In genomic region chr9:99235069-99235468, GRCh38 we compare ENCODE assay signal across 19 cellular contexts.
"Had no signal": no experiment of that assay in that cellular context is flagged by ENCODE, and none has a peak within 500 bp of the region (broad histone marks: within the 10 kb centered on the region; RNA-seq: fewer than 3 reads in every experiment).

No MANE protein-coding gene starts in this region.

- H3K4me3 Mint-ChIP-seq: activated CD4-positive, alpha-beta T cell treated with anti-CD3 and anti-CD28 coated beads, Interleukin-2, amount 10 ng/mL, durations not matched to agents 7 days and 5 days; activated CD8-positive, alpha-beta T cell treated with anti-CD3 and anti-CD28 coated beads, Interleukin-2, amount 10 ng/mL, durations not matched to agents 7 days and 5 days; activated T-cell treated with anti-CD3 and anti-CD28 coated beads, Interleukin-2, amount 50 U/mL, for 4 hours; natural killer cell; T-helper 1 cell treated with Interleukin-12 subunit alpha and Interleukin-12 subunit beta and Interleukin-4 antibody, amounts not matched to agents 30 μg/mL and 1 μg/mL, for 36 hours had no signal

- H3K27me3 ChIP-seq: breast epithelium, heart left ventricle, ovary, right lobe of liver, tibial nerve had no signal

- DNase-seq: activated CD4-positive, alpha-beta T cell treated with anti-CD3 and anti-CD28 coated beads, Interleukin-2, amount 10 ng/mL, durations not matched to agents 7 days and 5 days; activated CD8-positive, alpha-beta T cell treated with anti-CD3 and anti-CD28 coated beads, Interleukin-2, amount 10 ng/mL, durations not matched to agents 7 days and 5 days; activated effector memory CD4-positive, alpha-beta T cell treated with anti-CD3 and anti-CD28 coated beads, Interleukin-2, amount 50 U/mL, for 16 hours; activated naive CD4-positive, alpha-beta T cell treated with anti-CD3 and anti-CD28 coated beads, Interleukin-2, amount 50 U/mL, for 16 hours; activated T-cell treated with anti-CD3 and anti-CD28 coated beads, Interleukin-2, amount 50 U/mL, for 4 hours; erythroblast; heart left ventricle; mesendoderm; natural killer cell; ovary; psoas muscle; right lobe of liver; stimulated activated CD4-positive, alpha-beta T cell treated with anti-CD3 and anti-CD28 coated beads, Interleukin-4, amount 100 ng/mL, for 1 hour; substantia nigra had no signal

- H3K4me2 ChIP-seq: smooth muscle cell had no signal

- H3K27ac ChIP-seq: breast epithelium, coronary artery, heart left ventricle, ovary, psoas muscle, right lobe of liver, tibial nerve had no signal

- ATAC-seq: right lobe of liver had no signal

- H3K27ac Mint-ChIP-seq: activated CD4-positive, alpha-beta T cell treated with anti-CD3 and anti-CD28 coated beads, Interleukin-2, amount 10 ng/mL, durations not matched to agents 7 days and 5 days; activated CD8-positive, alpha-beta T cell treated with anti-CD3 and anti-CD28 coated beads, Interleukin-2, amount 10 ng/mL, durations not matched to agents 7 days and 5 days had no signal

- H3K4me1 ChIP-seq: breast epithelium, tibial nerve had no signal

- H3K27me3 Mint-ChIP-seq: activated CD4-positive, alpha-beta T cell treated with anti-CD3 and anti-CD28 coated beads, Interleukin-2, amount 10 ng/mL, durations not matched to agents 7 days and 5 days had no signal

- H3K9me3 Mint-ChIP-seq: activated CD4-positive, alpha-beta T cell treated with anti-CD3 and anti-CD28 coated beads, Interleukin-2, amount 10 ng/mL, durations not matched to agents 7 days and 5 days; activated T-cell treated with anti-CD3 and anti-CD28 coated beads, Interleukin-2, amount 50 U/mL, for 4 hours; natural killer cell; T-helper 1 cell treated with Interleukin-12 subunit alpha and Interleukin-12 subunit beta and Interleukin-4 antibody, amounts not matched to agents 30 μg/mL and 1 μg/mL, for 36 hours had no signal

- H3K9me3 ChIP-seq: breast epithelium, heart left ventricle, ovary, psoas muscle, right lobe of liver, tibial nerve had no signal

- H3K4me3 ChIP-seq: breast epithelium, coronary artery, heart left ventricle, ovary, psoas muscle, right lobe of liver, smooth muscle cell, tibial nerve had no signal

- H3K36me3 ChIP-seq: breast epithelium, ovary had no signal

- H3K36me3 Mint-ChIP-seq: natural killer cell had no signal
